ENCODE assay signal across 8 cellular contexts in genomic region chr2:158464426-158465281, GRCh38. TPM values are rescaled to one million over a fixed set of nuclear protein-coding genes. Genes with fewer than 3 reads are reported as not detected.
A peak's percentile ranks its signal among the peaks of the same experiment; 100 is the strongest.
DNase-seq lines count a peak whose midpoint lies in the region; ATAC-seq and TF ChIP-seq lines count a peak whose summit lies in the region.

No MANE protein-coding gene starts in this region.

- H3K79me2 ChIP-seq in trophoblast cell (ENCODE audit: control insufficient read depth, insufficient read depth, low read length, poor library complexity), result peaks cover 5% of the 10 kb centered on the region

- no peak overlapping the region for H3K4me2 ChIP-seq in trophoblast cell (ENCODE audit: low read length)

- no peak overlapping the region for H2BK5ac ChIP-seq in trophoblast cell (ENCODE audit: low read depth, low read length, poor library complexity)

- no peak overlapping the region for H3K9ac ChIP-seq in trophoblast cell (ENCODE audit: low read length)

- peaks cover 0 to 1% of the 10 kb centered on the region in 2 experiments for H3K36me3 ChIP-seq in trophoblast cell (ENCODE audit: control insufficient read depth in 1 of 2, insufficient read depth in 2 of 2, low read length in 2 of 2)

- CTCF ChIA-PET in HEK293T (lab: Yijun Ruan, JAX), result interaction anchor here (0.9 to 3.0 kb wide), 2 partner anchors 10 to 13 kb away, joined by 3 to 13 read pairs; no protein-coding TSS in a partner anchor

- no peak overlapping the region for H3K27ac ChIP-seq in trophoblast cell (ENCODE audit: low read depth, low read length)

- H3K14ac ChIP-seq in trophoblast cell (ENCODE audit: low read length), result no peak overlapping the region

- H2AK5ac ChIP-seq in trophoblast cell (ENCODE audit: low read length), result no peak overlapping the region

- no peak overlapping the region for H2BK120ac ChIP-seq in trophoblast cell (ENCODE audit: insufficient read depth, low read length, poor library complexity)

- H4K91ac ChIP-seq in trophoblast cell (ENCODE audit: low read depth, low read length), result no peak overlapping the region

- H3K18ac ChIP-seq in trophoblast cell (ENCODE audit: low read length), result no peak overlapping the region

- H3K4me1 ChIP-seq in trophoblast cell (ENCODE audit: control insufficient read depth in 1 of 2, insufficient read depth in 2 of 2, low read length in 2 of 2), result peaks cover 0 to 5% of the 10 kb centered on the region in 2 experiments

- POLR2A ChIA-PET in HEK293T (lab: Yijun Ruan, JAX), result no interaction called here

- H3K4ac ChIP-seq in trophoblast cell (ENCODE audit: low read depth, low read length), result peak overlapping the region; percentile 62

- no peak overlapping the region for H4K8ac ChIP-seq in trophoblast cell (ENCODE audit: low read depth, low read length)

- H3K79me1 ChIP-seq in trophoblast cell (ENCODE audit: low read length), result no peaks in the 10 kb centered on the region

- no peaks in the 10 kb centered on the region for H3K9me3 ChIP-seq in trophoblast cell (ENCODE audit: insufficient read depth, low read depth, low read length)

- no peak overlapping the region for H2AFZ ChIP-seq in trophoblast cell (ENCODE audit: insufficient read depth, low read length, poor library complexity)

- H3K27me3 ChIP-seq in trophoblast cell (ENCODE audit: insufficient read depth, low read length), result no peaks in the 10 kb centered on the region

- WGBS in trophoblast cell (ENCODE audit: extremely low coverage, insufficient coverage, insufficient read length), result no CpG with 5 or more reads among the region's 4 CpGs

- no peak overlapping the region for H3K23ac ChIP-seq in trophoblast cell (ENCODE audit: low read length)

- H4K12ac ChIP-seq in trophoblast cell (ENCODE audit: low read depth, low read length), result no peak overlapping the region

- H2BK12ac ChIP-seq in trophoblast cell (ENCODE audit: low read length), result no peak overlapping the region

- DNase-seq in NCI-H2227 (lab: John Stamatoyannopoulos, UW; ENCODE audit: unreplicated experiment) (peak; percentile 10), NCI-H2227 treated with DMSO at 0.1 percent for 48 hours (lab: John Stamatoyannopoulos, UW) (no peak), NAMALWA (ENCODE audit: low spot score) (peak; percentile 56), cardiac fibroblast (ENCODE audit: low read depth in 2 of 2) (peak; percentile 29 to 35), trophoblast cell (peak in 1 of 2 donors; percentile 29), HEK293T (ENCODE audit: extremely low spot score) (no peak)

- ATAC-seq in GM21786 (IDR thresholded peaks at IDR 0.05; ENCODE audit: unreplicated experiment) (peak; percentile 69), GM21447 (IDR thresholded peaks at IDR 0.05; ENCODE audit: unreplicated experiment) (no peak)

- TF ChIP-seq CTCF in cardiac fibroblast (IDR thresholded peaks at IDR 0.05; ENCODE audit: low read depth, low read length), result peak; percentile 54

- H3K4me3 ChIP-seq in cardiac fibroblast (replicated peaks in 1 of 2; ENCODE audit: low read depth in 2 of 2, low read length in 2 of 2) (no peak overlapping the region), trophoblast cell (ENCODE audit: low read depth, low read length) (no peak overlapping the region)

TF ChIP-seq in HEK293T, 16 proteins besides CTCF, POLR2A, EP300 and RAD21:
- TF ChIP-seq PKNOX1 (IDR thresholded peaks at IDR 0.05), result no peak
- no peak for TF ChIP-seq FOXA1 (IDR thresholded peaks at IDR 0.05)
- TF ChIP-seq HDGF (IDR thresholded peaks at IDR 0.05; ENCODE audit: borderline replicate concordance), result no peak
- TF ChIP-seq LEF1 (IDR thresholded peaks at IDR 0.05; ENCODE audit: borderline replicate concordance), result no peak
- TF ChIP-seq FOXK2 (IDR thresholded peaks at IDR 0.05), result no peak
- no peak for TF ChIP-seq SP1 (IDR thresholded peaks at IDR 0.05)
- TF ChIP-seq ARNT (IDR thresholded peaks at IDR 0.05), result no peak
- TF ChIP-seq NFRKB (IDR thresholded peaks at IDR 0.05), result no peak
- TF ChIP-seq ELF4 (IDR thresholded peaks at IDR 0.05), result no peak
- no peak for TF ChIP-seq SUZ12 (IDR thresholded peaks at IDR 0.05)
- no peak for TF ChIP-seq TARDBP (IDR thresholded peaks at IDR 0.05)
- no peak for TF ChIP-seq ZNF384 (IDR thresholded peaks at IDR 0.05)
- no peak for TF ChIP-seq L3MBTL2 (conservative IDR thresholded peaks at IDR 0.05)
TF ChIP-seq in HEK293T: peak in this region for 0.

RNA-seq across cellular contexts. Expression of gene PKP4, which starts 7.9 kb away (rescaled TPM):
- 22.5 and 25.0 TPM in 2 replicates for polyA plus RNA-seq in trophoblast cell (2013)

RNA-seq across cellular contexts. Expression of gene CCDC148, which starts 8.1 kb away (rescaled TPM):
- polyA plus RNA-seq in trophoblast cell (2013), result 0.29 and 0.36 TPM in 2 replicates

Comparison
In these comparisons a context has a peak if more than half of its experiments do, and no peak if none do; other contexts are left out.
1. DNase-seq: peak in NCI-H2227 (single experiment), NAMALWA (single experiment) and cardiac fibroblast (2 of 2); none in NCI-H2227 treated with DMSO at 0.1 percent for 48 hours (single experiment) and HEK293T (single experiment).